In the genomic region with DNA sequence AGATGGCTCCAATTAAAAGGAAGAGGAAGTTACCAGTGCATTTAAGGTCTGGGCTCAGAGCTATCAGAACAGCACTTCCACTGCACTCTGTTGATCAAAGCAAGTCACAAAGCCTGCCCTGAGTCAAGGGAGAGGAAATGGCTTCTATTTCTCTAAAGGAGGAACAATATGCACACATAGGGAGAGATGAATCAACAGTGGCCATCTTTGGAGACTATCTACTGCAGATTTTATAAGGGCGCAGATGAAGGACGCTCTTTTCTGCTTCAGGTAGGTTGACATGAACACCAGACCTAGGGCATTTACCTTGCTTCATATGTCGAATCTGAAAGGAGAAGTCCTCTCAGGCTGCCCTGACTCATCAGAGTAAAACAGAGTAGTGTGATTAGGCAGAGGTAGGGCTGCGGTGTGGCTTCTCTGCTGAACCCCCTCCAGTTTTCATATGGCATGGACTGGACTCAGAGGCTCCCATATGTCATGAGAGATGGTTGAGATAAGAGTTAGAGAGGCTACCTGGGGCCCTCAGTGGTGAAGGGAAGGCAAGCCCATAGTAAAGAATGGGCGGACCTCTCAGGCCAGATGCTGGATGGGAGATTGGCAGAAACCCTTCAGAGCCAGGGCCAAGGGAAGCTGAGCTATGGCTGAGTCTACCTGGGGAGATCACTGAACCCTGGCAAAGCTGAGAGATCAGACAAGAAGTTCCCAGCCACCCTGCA, we compare ENCODE assay signal across 1 cellular context.
TF ChIP-seq lines count a peak whose summit lies in the region.

No MANE protein-coding gene starts in this region.

TF ChIP-seq in HepG2, 621 proteins besides CTCF, POLR2A, EP300 and RAD21 (continued from another document):
- TF ChIP-seq, protein P1, sequence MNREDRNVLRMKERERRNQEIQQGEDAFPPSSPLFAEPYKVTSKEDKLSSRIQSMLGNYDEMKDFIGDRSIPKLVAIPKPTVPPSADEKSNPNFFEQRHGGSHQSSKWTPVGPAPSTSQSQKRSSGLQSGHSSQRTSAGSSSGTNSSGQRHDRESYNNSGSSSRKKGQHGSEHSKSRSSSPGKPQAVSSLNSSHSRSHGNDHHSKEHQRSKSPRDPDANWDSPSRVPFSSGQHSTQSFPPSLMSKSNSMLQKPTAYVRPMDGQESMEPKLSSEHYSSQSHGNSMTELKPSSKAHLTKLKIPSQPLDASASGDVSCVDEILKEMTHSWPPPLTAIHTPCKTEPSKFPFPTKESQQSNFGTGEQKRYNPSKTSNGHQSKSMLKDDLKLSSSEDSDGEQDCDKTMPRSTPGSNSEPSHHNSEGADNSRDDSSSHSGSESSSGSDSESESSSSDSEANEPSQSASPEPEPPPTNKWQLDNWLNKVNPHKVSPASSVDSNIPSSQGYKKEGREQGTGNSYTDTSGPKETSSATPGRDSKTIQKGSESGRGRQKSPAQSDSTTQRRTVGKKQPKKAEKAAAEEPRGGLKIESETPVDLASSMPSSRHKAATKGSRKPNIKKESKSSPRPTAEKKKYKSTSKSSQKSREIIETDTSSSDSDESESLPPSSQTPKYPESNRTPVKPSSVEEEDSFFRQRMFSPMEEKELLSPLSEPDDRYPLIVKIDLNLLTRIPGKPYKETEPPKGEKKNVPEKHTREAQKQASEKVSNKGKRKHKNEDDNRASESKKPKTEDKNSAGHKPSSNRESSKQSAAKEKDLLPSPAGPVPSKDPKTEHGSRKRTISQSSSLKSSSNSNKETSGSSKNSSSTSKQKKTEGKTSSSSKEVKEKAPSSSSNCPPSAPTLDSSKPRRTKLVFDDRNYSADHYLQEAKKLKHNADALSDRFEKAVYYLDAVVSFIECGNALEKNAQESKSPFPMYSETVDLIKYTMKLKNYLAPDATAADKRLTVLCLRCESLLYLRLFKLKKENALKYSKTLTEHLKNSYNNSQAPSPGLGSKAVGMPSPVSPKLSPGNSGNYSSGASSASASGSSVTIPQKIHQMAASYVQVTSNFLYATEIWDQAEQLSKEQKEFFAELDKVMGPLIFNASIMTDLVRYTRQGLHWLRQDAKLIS (CRISPR knock-in tag; IDR thresholded peaks at IDR 0.05): no peak
- TF ChIP-seq ZNF205 (CRISPR knock-in tag; IDR thresholded peaks at IDR 0.05) (no peak), ZBTB42 (CRISPR knock-in tag; IDR thresholded peaks at IDR 0.05) (no peak)
